Comparison of ENCODE assay signal across 8 cellular contexts in genomic region chr5:149320791-149321330, GRCh38. TPM values are rescaled to one million over a fixed set of nuclear protein-coding genes. Genes with fewer than 3 reads are reported as not detected.
DNase-seq lines count a peak whose midpoint lies in the region; FAIRE-seq and TF ChIP-seq lines count a peak whose summit lies in the region.

No MANE protein-coding gene starts in this region.

- H3K27ac ChIP-seq in brain microvascular endothelial cell (peak overlapping the region; percentile 32), small intestine (ENCODE audit: low read depth in 1 of 2, low read length in 1 of 2) (peak overlapping the region; percentile 52 to 74)

- peaks cover 2 to 6% of the 10 kb centered on the region in 2 donors for H3K4me1 ChIP-seq in small intestine (ENCODE audit: control insufficient read depth in 2 of 2, insufficient read depth in 1 of 2, low read depth in 1 of 2, low read length in 1 of 2)

- 4 to 32% (median 25%) methylated on average over 4 of the region's 4 CpGs for WGBS in small intestine, 3 donors

- in situ Hi-C loops in brain microvascular endothelial cell (cut with HindIII; ENCODE audit: low pct_ligation_motif_present, low sequenced_read_pairs), result no loop called here

- no peak for TF ChIP-seq CTCF in brain microvascular endothelial cell (IDR thresholded peaks at IDR 0.05; ENCODE audit: low read depth, low read length, missing control alignments)

- H3K36me3 ChIP-seq in brain microvascular endothelial cell (replicated peaks) (no peaks in the 10 kb centered on the region), small intestine (ENCODE audit: control insufficient read depth in 2 of 2, insufficient read depth in 2 of 2, low read length in 2 of 2) (no peaks in the 10 kb centered on the region)

- peak; percentile 96 for DNase-seq in EL
- peak; percentile 71 for DNase-seq in NCI-H2227 treated with DMSO at 0.1 percent for 48 hours (lab: John Stamatoyannopoulos, UW)
- DNase-seq in brain microvascular endothelial cell, result peak; percentile 94
- DNase-seq in iris pigment epithelial cell (ENCODE audit: low read depth), result peak; percentile 95
- DNase-seq in small intestine, result peak; percentile 98
- DNase-seq in stimulated activated CD8-positive, alpha-beta memory T cell treated with anti-CD3 and anti-CD28 coated beads, Interleukin-4, amount 100 ng/mL, for 48 hours, result no peak
- no peak for DNase-seq in NOMO-1 treated with DMSO at 0.1 percent for 48 hours (lab: John Stamatoyannopoulos, UW; ENCODE audit: unreplicated experiment)
- DNase-seq in stimulated activated naive CD4-positive, alpha-beta T cell treated with Interleukin-2 at 50 U/mL for 16 hours (lab: John Stamatoyannopoulos, UW), result no peak

- no peaks in the 10 kb centered on the region for H3K27me3 ChIP-seq in brain microvascular endothelial cell (replicated peaks)
- H3K27me3 ChIP-seq in small intestine (ENCODE audit: control insufficient read depth in 2 of 2, insufficient read depth in 2 of 2, low read length in 2 of 2), result no peaks in the 10 kb centered on the region

- FAIRE-seq in small intestine (lab: Jason Lieb, UNC), result no peak

- no peak overlapping the region for H3K4me3 ChIP-seq in brain microvascular endothelial cell (ENCODE audit: low read depth, low read length)
- no peak overlapping the region for H3K4me3 ChIP-seq in small intestine (ENCODE audit: low read depth in 1 of 2, low read length in 2 of 2)

- no peaks in the 10 kb centered on the region for H3K9me3 ChIP-seq in small intestine (ENCODE audit: control insufficient read depth, low read depth)

RNA-seq across cellular contexts. Expression of gene GRPEL2, which starts 24.4 kb away (rescaled TPM):
- 10 to 100 TPM in 1 of 3 donors, 1 to 10 TPM in 2; 2.9 to 13.9 (median 3.5) TPM for polyA plus RNA-seq in small intestine

RNA-seq across cellular contexts. Expression of gene PCYOX1L, which starts 37.0 kb away (rescaled TPM):
- 1 to 10 TPM; 1.3 to 7.5 (median 1.6) TPM for polyA plus RNA-seq in small intestine

RNA-seq across cellular contexts. Expression of gene AFAP1L1, which starts 49.2 kb away (rescaled TPM):
- polyA plus RNA-seq in small intestine, result 1 to 10 TPM in 2 of 3 donors, not detected in 1; 1.6 to 8.5 TPM

RNA-seq across cellular contexts. Expression of gene IL17B, which starts 58.2 kb away (rescaled TPM):
- polyA plus RNA-seq in small intestine, result under 1 TPM in 1 of 3 donors, not detected in 2; 0.98 TPM

Comparison
In these comparisons a context has a peak if more than half of its experiments do, and no peak if none do; other contexts are left out.
1. DNase-seq: peak in EL (single experiment), NCI-H2227 treated with DMSO at 0.1 percent for 48 hours (single experiment), brain microvascular endothelial cell (single experiment), iris pigment epithelial cell (single experiment) and small intestine (single experiment); none in stimulated activated CD8-positive, alpha-beta memory T cell treated with anti-CD3 and anti-CD28 coated beads, Interleukin-4, amount 100 ng/mL, for 48 hours (single experiment), NOMO-1 treated with DMSO at 0.1 percent for 48 hours (single experiment) and stimulated activated naive CD4-positive, alpha-beta T cell treated with Interleukin-2 at 50 U/mL for 16 hours (single experiment).